17 cellular contexts compared by ENCODE assay signal in genomic region chr7:47045592-47045991, GRCh38.
DNase-seq lines count a peak whose midpoint lies in the region; ATAC-seq and TF ChIP-seq lines count a peak whose summit lies in the region.
"Had no signal": no experiment of that assay in that cellular context is flagged by ENCODE, and none has a peak within 500 bp of the region (broad histone marks: within the 10 kb centered on the region; RNA-seq: fewer than 3 reads in every experiment).

No MANE protein-coding gene starts in this region.

- POLR2A ChIA-PET in WTC11 (lab: Charles Lee) = no interaction called here

- H3K4me3 Mint-ChIP-seq in WTC11 = no peak overlapping the region
- H3K4me3 Mint-ChIP-seq: activated CD4-positive, alpha-beta T cell treated with anti-CD3 and anti-CD28 coated beads, Interleukin-2, amount 10 ng/mL, durations not matched to agents 24 days and 14 days; central memory CD8-positive, alpha-beta T cell had no signal

- H3K4me2 ChIP-seq in BLaER1 treated with 17β-estradiol and CSF1 and Interleukin-3, amounts not matched to agents 10 nM and 100 nM = peak overlapping the region; percentile 47 to 83 (median 70)

- H3K4me1 ChIP-seq in BLaER1 treated with 17β-estradiol and CSF1 and Interleukin-3, amounts not matched to agents 10 nM and 100 nM = peaks cover 28 to 47% (median 40%) of the 10 kb centered on the region in 10 experiments

- intact Hi-C loops in left ventricle myocardium superior (cut with micrococcal nuclease) = no loop called here

- no peaks in the 10 kb centered on the region for H3K36me3 ChIP-seq in BLaER1 treated with 17β-estradiol and CSF1 and Interleukin-3, amounts not matched to agents 10 nM and 100 nM
- H3K36me3 ChIP-seq in H7 (replicated peaks; ENCODE audit: control insufficient read depth, insufficient read depth, low read length) = no peaks in the 10 kb centered on the region
- H3K36me3 ChIP-seq: upper lobe of left lung had no signal

- no peak overlapping the region; a peak in 1 of 20 replicates for H3K4me3 ChIP-seq in BLaER1 treated with 17β-estradiol and CSF1 and Interleukin-3, amounts not matched to agents 10 nM and 100 nM
- H3K4me3 ChIP-seq in retinal pigment epithelial cell (ENCODE audit: low read length) (no peak overlapping the region), H7 (ENCODE audit: insufficient read depth, low read depth, low read length) (no peak overlapping the region)
- H3K4me3 ChIP-seq: upper lobe of left lung had no signal

- no peaks in the 10 kb centered on the region for H3K9me3 Mint-ChIP-seq in WTC11
- H3K9me3 Mint-ChIP-seq: activated CD4-positive, alpha-beta T cell treated with anti-CD3 and anti-CD28 coated beads, Interleukin-2, amount 10 ng/mL, durations not matched to agents 24 days and 14 days had no signal

- H3K9me3 ChIP-seq in BLaER1 treated with 17β-estradiol and CSF1 and Interleukin-3, amounts not matched to agents 10 nM and 100 nM (replicated peaks in 1 of 11) = no peaks in the 10 kb centered on the region
- H3K9me3 ChIP-seq: upper lobe of left lung had no signal

- no peaks in the 10 kb centered on the region for H4K20me1 ChIP-seq in BLaER1 treated with 17β-estradiol and CSF1 and Interleukin-3, amounts not matched to agents 10 nM and 100 nM

- no peak overlapping the region for H3K27ac Mint-ChIP-seq in WTC11
- H3K27ac Mint-ChIP-seq: activated CD4-positive, alpha-beta T cell treated with anti-CD3 and anti-CD28 coated beads, Interleukin-2, amount 10 ng/mL, durations not matched to agents 24 days and 14 days; progenitor cell of endocrine pancreas had no signal

- DNase-seq in left ventricle myocardium superior = no peak
- DNase-seq in retinal pigment epithelial cell (ENCODE audit: low read depth) = peak; percentile 26
- no peak for DNase-seq in WTC11 (ENCODE audit: low spot score)
- DNase-seq in stimulated activated naive CD4-positive, alpha-beta T cell treated with Interleukin-2 at 50 U/mL for 16 hours (lab: John Stamatoyannopoulos, UW) = no peak
- DNase-seq in COR-L47 (lab: John Stamatoyannopoulos, UW) = no peak
- DNase-seq in H7 = no peak
- DNase-seq: activated CD4-positive, alpha-beta T cell treated with anti-CD3 and anti-CD28 coated beads, Interleukin-2, amount 10 ng/mL, durations not matched to agents 24 days and 14 days; erythroblast; GDM1; NCI-H1105; NCI-H524 treated with DMSO at 0.1 percent for 48 hours; upper lobe of left lung had no signal

- H3K4me1 Mint-ChIP-seq in WTC11 = peaks cover 18% of the 10 kb centered on the region
- H3K4me1 Mint-ChIP-seq: activated CD4-positive, alpha-beta T cell treated with anti-CD3 and anti-CD28 coated beads, Interleukin-2, amount 10 ng/mL, durations not matched to agents 24 days and 14 days; central memory CD8-positive, alpha-beta T cell had no signal

- CTCF ChIA-PET in WTC11 (lab: Charles Lee) = interaction anchor here (1.5 kb wide), 1 partner anchor 55 kb away, joined by 3 read pairs; no protein-coding TSS in a partner anchor

- ATAC-seq in left ventricle myocardium superior (peak; percentile 52), WTC11 (no peak)
- ATAC-seq: SK-N-SH treated with all-trans-retinoic acid at 6 μM for 48 hours had no signal

- H3K27ac ChIP-seq in BLaER1 treated with 17β-estradiol and CSF1 and Interleukin-3, amounts not matched to agents 10 nM and 100 nM = peak overlapping the region in 8 of 11 experiments; percentile 20 to 83 (median 72); a peak in 15 of 22 replicates
- H3K27ac ChIP-seq in VCaP = peak overlapping the region; percentile 64

- peak overlapping the region in 6 of 11 experiments; percentile 18 to 62 (median 51); a peak in 10 of 22 replicates for H3K9ac ChIP-seq in BLaER1 treated with 17β-estradiol and CSF1 and Interleukin-3, amounts not matched to agents 10 nM and 100 nM

- no peaks in the 10 kb centered on the region for H3K36me3 Mint-ChIP-seq in WTC11

- H3K27me3 ChIP-seq in BLaER1 treated with 17β-estradiol and CSF1 and Interleukin-3, amounts not matched to agents 10 nM and 100 nM = no peaks in the 10 kb centered on the region
- H3K27me3 ChIP-seq in H7 (ENCODE audit: control insufficient read depth, insufficient read depth, low read length) = peaks cover 8% of the 10 kb centered on the region; the same call in 1 of the 2 replicates
- H3K27me3 ChIP-seq: upper lobe of left lung had no signal

- TF ChIP-seq CTCF in VCaP (conservative IDR thresholded peaks at IDR 0.05) = no peak
- no peak for TF ChIP-seq CTCF in retinal pigment epithelial cell (conservative IDR thresholded peaks at IDR 0.05; ENCODE audit: low read depth, low read length)
- TF ChIP-seq CTCF in WTC11 (IDR thresholded peaks at IDR 0.05) = no peak

- H3K27me3 Mint-ChIP-seq in WTC11 (ENCODE audit: low read depth) = peaks cover 31% of the 10 kb centered on the region
- H3K27me3 Mint-ChIP-seq: activated CD4-positive, alpha-beta T cell treated with anti-CD3 and anti-CD28 coated beads, Interleukin-2, amount 10 ng/mL, durations not matched to agents 24 days and 14 days; central memory CD8-positive, alpha-beta T cell; progenitor cell of endocrine pancreas had no signal

TF ChIP-seq in WTC11, 78 proteins besides CTCF, POLR2A, EP300 and RAD21:
- TF ChIP-seq CREM (CRISPR knock-in tag; IDR thresholded peaks at IDR 0.05) = no peak
- no peak for TF ChIP-seq ZNF532 (CRISPR knock-in tag; IDR thresholded peaks at IDR 0.05; ENCODE audit: borderline replicate concordance)
- no peak for TF ChIP-seq ZNF263 (CRISPR knock-in tag; IDR thresholded peaks at IDR 0.05; ENCODE audit: low read depth)
- TF ChIP-seq NFATC4 (CRISPR knock-in tag; IDR thresholded peaks at IDR 0.05) = no peak
- no peak for TF ChIP-seq RELA (CRISPR knock-in tag; IDR thresholded peaks at IDR 0.05; ENCODE audit: borderline replicate concordance)
- no peak for TF ChIP-seq ELF4 (CRISPR knock-in tag; IDR thresholded peaks at IDR 0.05; ENCODE audit: low read depth)
- TF ChIP-seq MYBL2 (CRISPR knock-in tag; IDR thresholded peaks at IDR 0.05) = no peak
- no peak for TF ChIP-seq USF1 (CRISPR knock-in tag; IDR thresholded peaks at IDR 0.05)
- TF ChIP-seq CBFB (CRISPR knock-in tag; IDR thresholded peaks at IDR 0.05; ENCODE audit: low read depth) = no peak
- TF ChIP-seq RORB (CRISPR knock-in tag; IDR thresholded peaks at IDR 0.05) = no peak
- no peak for TF ChIP-seq OVOL2 (CRISPR knock-in tag; IDR thresholded peaks at IDR 0.05; ENCODE audit: borderline replicate concordance)
- no peak for TF ChIP-seq ATF1 (CRISPR knock-in tag; IDR thresholded peaks at IDR 0.05)
